10 cellular contexts compared by ENCODE assay signal in genomic region chr12:49867580-49868341, GRCh38. TPM values are rescaled to one million over a fixed set of nuclear protein-coding genes. Genes with fewer than 3 reads are reported as not detected.
DNase-seq lines count a peak whose midpoint lies in the region; ATAC-seq and TF ChIP-seq lines count a peak whose summit lies in the region.
"Had no signal": no experiment of that assay in that cellular context is flagged by ENCODE, and none has a peak within 500 bp of the region (broad histone marks: within the 10 kb centered on the region; RNA-seq: fewer than 3 reads in every experiment).

No MANE protein-coding gene starts in this region.

- H3K4me2 ChIP-seq in MM.1S (ENCODE audit: low read depth, low read length) = no peak overlapping the region

- H3K79me2 ChIP-seq in MM.1S (ENCODE audit: low read length) = no peaks in the 10 kb centered on the region

- no peaks in the 10 kb centered on the region for H3K36me3 ChIP-seq in Panc1 (ENCODE audit: control insufficient read depth, insufficient read depth, low read length)
- no peaks in the 10 kb centered on the region for H3K36me3 ChIP-seq in esophagus muscularis mucosa
- H3K36me3 ChIP-seq in MM.1S (replicated peaks; ENCODE audit: insufficient read depth, low read length) = no peaks in the 10 kb centered on the region

- intact Hi-C loops in Panc1 (cut with micrococcal nuclease; ENCODE audit: unreplicated experiment) (loop anchor here (5.0 to 10.0 kb wide), 2 partner anchors 80 to 187 kb away; partner anchors contain the start of gene ASIC1), esophagus muscularis mucosa (cut with DNase I) (loop anchor here (5.0 to 10.0 kb wide), 2 partner anchors 80 to 177 kb away; no protein-coding TSS in a partner anchor)

- WGBS in esophagus muscularis mucosa = 65% methylated on average over 11 of the region's 11 CpGs

- no peaks in the 10 kb centered on the region for H3F3A ChIP-seq in MM.1S (ENCODE audit: insufficient read depth, low read length)

- H3K36me3 Mint-ChIP-seq in nephron (ENCODE audit: low read depth) = no peaks in the 10 kb centered on the region

- H2AFZ ChIP-seq in MM.1S (ENCODE audit: low read length) = no peak overlapping the region

- CTCF ChIA-PET in Panc1 (lab: Charles Lee) = interaction anchor here (0.6 to 2.5 kb wide), 5 partner anchors 12 to 203 kb away, joined by 3 to 8 read pairs (median 5); no protein-coding TSS in a partner anchor

- peak overlapping the region; percentile 62 to 88 (median 74) for H3K27ac Mint-ChIP-seq in nephron

- H3K9me2 ChIP-seq in MM.1S (replicated peaks; ENCODE audit: insufficient read depth, low read length) = no peaks in the 10 kb centered on the region

- TF ChIP-seq POLR2A in esophagus muscularis mucosa (IDR thresholded peaks at IDR 0.05; ENCODE audit: low read depth) = no peak

- ATAC-seq in Panc1 (no peak), GM18858 (IDR thresholded peaks at IDR 0.05; ENCODE audit: unreplicated experiment) (no peak)

- H3K9ac ChIP-seq in MM.1S (ENCODE audit: low read length) = no peak overlapping the region

- 0 out of 3 replicates have a peak, but pooled peaks have one; percentile 4 for TF ChIP-seq CTCF in GM12872 (IDR thresholded peaks at IDR 0.05; ENCODE audit: insufficient read depth, low read depth, low read length)
- no peak for TF ChIP-seq CTCF in Panc1 (IDR thresholded peaks at IDR 0.05)
- TF ChIP-seq CTCF in esophagus muscularis mucosa (IDR thresholded peaks at IDR 0.05) = no peak
- TF ChIP-seq CTCF in nephron (IDR thresholded peaks at IDR 0.05; ENCODE audit: unreplicated experiment in 3 of 3) = no peak
- TF ChIP-seq CTCF in MM.1S (IDR thresholded peaks at IDR 0.05; ENCODE audit: low read length) = no peak

- no peaks in the 10 kb centered on the region for H3K27me3 ChIP-seq in Panc1 (ENCODE audit: control insufficient read depth, insufficient read depth, low read length)
- H3K27me3 ChIP-seq in esophagus muscularis mucosa = peaks cover 0 to 3% (median 0%) of the 10 kb centered on the region in 4 donors
- H3K27me3 ChIP-seq in MM.1S (replicated peaks; ENCODE audit: insufficient read depth, low read length) = no peaks in the 10 kb centered on the region; the same call in 1 of the 2 replicates

- in situ Hi-C loops in Panc1 (cut with HindIII; ENCODE audit: low pct_unique_long_range_greater_than_20kb, low sequenced_read_pairs) = no loop called here

- BruUV-seq in Panc1 (replicated peaks; lab: Mats Ljungman, UMichigan) = no TSS peak

- H3K9me3 Mint-ChIP-seq in nephron = no peaks in the 10 kb centered on the region

- H3K4me1 ChIP-seq in Panc1 (ENCODE audit: control insufficient read depth, insufficient read depth, low read length) = peaks cover 34% of the 10 kb centered on the region
- peaks cover 30 to 33% (median 31%) of the 10 kb centered on the region in 4 donors for H3K4me1 ChIP-seq in esophagus muscularis mucosa
- H3K4me1 ChIP-seq in MM.1S (ENCODE audit: low read length) = no peaks in the 10 kb centered on the region

- H3K27ac ChIP-seq in Panc1 (ENCODE audit: low read length) = peak overlapping the region; percentile 60
- H3K27ac ChIP-seq in esophagus muscularis mucosa (replicated peaks in 1 of 4) = peak overlapping the region in 3 of 4 donors; percentile 10 to 53 (median 35)
- no peak overlapping the region for H3K27ac ChIP-seq in MM.1S (ENCODE audit: low read length)

- TF ChIP-seq EP300 in esophagus muscularis mucosa (IDR thresholded peaks at IDR 0.05) = no peak

- H4K20me1 ChIP-seq in MM.1S (ENCODE audit: insufficient read depth, low read length) = no peaks in the 10 kb centered on the region

- DNase-seq in Panc1 (ENCODE audit: low read depth, low spot score) (no peak), esophagus muscularis mucosa (ENCODE audit: extremely low spot score) (no peak), MM.1S (no peak), NCI-H2081 (lab: John Stamatoyannopoulos, UW) (no peak), NCI-H2196 (lab: John Stamatoyannopoulos, UW; ENCODE audit: unreplicated experiment) (no peak)
- DNase-seq: NCI-H510A had no signal

- H3K27me3 Mint-ChIP-seq in nephron (ENCODE audit: low read depth) = peaks cover 57% of the 10 kb centered on the region

- H3K4me3 Mint-ChIP-seq in nephron = peak overlapping the region; percentile 17 to 22 (median 19)

- H3K4me1 Mint-ChIP-seq in nephron = peaks cover 75% of the 10 kb centered on the region

- H3K4me3 ChIP-seq in Panc1 (ENCODE audit: low read depth in 2 of 2, low read length in 2 of 2) = no peak overlapping the region
- H3K4me3 ChIP-seq in esophagus muscularis mucosa = no peak overlapping the region
- no peak overlapping the region for H3K4me3 ChIP-seq in MM.1S (ENCODE audit: low read length)

- POLR2A ChIA-PET in Panc1 (lab: Charles Lee) = interaction anchor here (0.7 kb wide), 1 partner anchor 24 kb away, joined by 3 read pairs; no protein-coding TSS in a partner anchor

- H3K9me3 ChIP-seq in Panc1 (ENCODE audit: control insufficient read depth, insufficient read depth, low read depth, low read length) = no peaks in the 10 kb centered on the region
- H3K9me3 ChIP-seq in esophagus muscularis mucosa = no peaks in the 10 kb centered on the region
- H3K9me3 ChIP-seq in MM.1S (replicated peaks; ENCODE audit: insufficient read depth, low read length) = no peaks in the 10 kb centered on the region

RNA-seq across cellular contexts. Expression of gene BCDIN3D, which starts 24.9 kb away (rescaled TPM):
- total RNA-seq in Panc1 (2021; ENCODE audit: unreplicated experiment) (4.8 TPM), esophagus muscularis mucosa (1 to 10 TPM; 2.2 to 6.2 (median 5.5) TPM)
- 4.2 TPM for polyA plus RNA-seq in Panc1 (2012; ENCODE audit: insufficient read length)

RNA-seq across cellular contexts. Expression of gene FAIM2, which starts 35.9 kb away (rescaled TPM):
- 0.49 TPM for total RNA-seq in Panc1 (2021; ENCODE audit: unreplicated experiment)
- 0.07 TPM for polyA plus RNA-seq in Panc1 (2012; ENCODE audit: insufficient read length)
- 10 to 100 TPM in 1 of 4 donors, 1 to 10 TPM in 3; 4.1 to 10.3 (median 7.4) TPM for total RNA-seq in esophagus muscularis mucosa
- total RNA-seq: endothelial cell of umbilical vein had no signal

RNA-seq across cellular contexts. Expression of gene NCKAP5L, which starts 39.5 kb away (rescaled TPM):
- total RNA-seq in Panc1 (2021; ENCODE audit: unreplicated experiment) (17.3 TPM), esophagus muscularis mucosa (10 to 100 TPM; 15.0 to 30.5 (median 23.0) TPM)
- 16.5 TPM for polyA plus RNA-seq in Panc1 (2012; ENCODE audit: insufficient read length)
